In genomic region chr1:151499355-151499754, GRCh38 we compare ENCODE assay signal across 19 cellular contexts. TPM values are rescaled to one million over a fixed set of nuclear protein-coding genes. Genes with fewer than 3 reads are reported as not detected.
DNase-seq lines count a peak whose midpoint lies in the region; ATAC-seq, FAIRE-seq and TF ChIP-seq lines count a peak whose summit lies in the region.
"Had no signal": no experiment of that assay in that cellular context is flagged by ENCODE, and none has a peak within 500 bp of the region (broad histone marks: within the 10 kb centered on the region; RNA-seq: fewer than 3 reads in every experiment).

No MANE protein-coding gene starts in this region.

- H3K9me3 ChIP-seq in Peyer's patch: no peaks in the 10 kb centered on the region
- no peaks in the 10 kb centered on the region for H3K9me3 ChIP-seq in H1 (ENCODE audit: insufficient read depth in 2 of 2, low read depth in 1 of 2, low read length in 1 of 2)
- no peaks in the 10 kb centered on the region for H3K9me3 ChIP-seq in mucosa of rectum (ENCODE audit: control insufficient read depth in 2 of 2, low read length in 2 of 2)
- no peaks in the 10 kb centered on the region for H3K9me3 ChIP-seq in transverse colon
- H3K9me3 ChIP-seq in vagina: no peaks in the 10 kb centered on the region
- H3K9me3 ChIP-seq: BLaER1 had no signal

- H3K36me3 ChIP-seq in Peyer's patch: no peaks in the 10 kb centered on the region
- H3K36me3 ChIP-seq in H1 (ENCODE audit: control insufficient read depth in 2 of 4, insufficient read depth in 4 of 4, low read length in 3 of 4): no peaks in the 10 kb centered on the region
- no peaks in the 10 kb centered on the region for H3K36me3 ChIP-seq in mucosa of rectum (ENCODE audit: control insufficient read depth in 2 of 2, insufficient read depth in 2 of 2, low read length in 2 of 2)
- H3K36me3 ChIP-seq in transverse colon: no peaks in the 10 kb centered on the region
- no peaks in the 10 kb centered on the region for H3K36me3 ChIP-seq in vagina
- H3K36me3 ChIP-seq: BLaER1 had no signal

- POLR2A ChIA-PET in H1 (lab: Charles Lee; ENCODE audit: partially characterized antibody): interaction anchor here (1.8 kb wide), 1 partner anchor 40 kb away, joined by 5 read pairs; the partner anchor contains the start of gene TUFT1

- no peak overlapping the region for H3K56ac ChIP-seq in H1 (replicated peaks; ENCODE audit: insufficient read length, low read depth, low read length)

- TF ChIP-seq POLR2A in Peyer's patch (IDR thresholded peaks at IDR 0.05) (no peak), H1 (IDR thresholded peaks at IDR 0.05; ENCODE audit: control extremely low read depth in 1 of 2, low read depth in 2 of 2, low read length in 2 of 2) (no peak), transverse colon (IDR thresholded peaks at IDR 0.05) (no peak), vagina (IDR thresholded peaks at IDR 0.05) (no peak)

- no peaks in the 10 kb centered on the region for H4K20me1 ChIP-seq in H1 (replicated peaks in 1 of 2; ENCODE audit: control insufficient read depth in 1 of 2, insufficient read depth in 2 of 2, low read length in 2 of 2)
- H4K20me1 ChIP-seq: BLaER1 had no signal

- H3K4ac ChIP-seq in H1 (replicated peaks; ENCODE audit: insufficient read length, low read depth, low read length): no peak overlapping the region

- TF ChIP-seq RAD21 in H1 (IDR thresholded peaks at IDR 0.05 in 1 of 2, conservative IDR thresholded peaks at IDR 0.05 in 1 of 2; ENCODE audit: low read depth in 2 of 2, low read length in 2 of 2): no peak

- DNase-seq in Peyer's patch: peak in 1 of 3 donors; percentile 60
- no peak for DNase-seq in H1 (ENCODE audit: low read depth in 1 of 2, low spot score in 2 of 2)
- peak; percentile 28 for DNase-seq in transverse colon
- DNase-seq in NCI-H1048 (lab: John Stamatoyannopoulos, UW): no peak
- DNase-seq in vagina (ENCODE audit: extremely low spot score in 2 of 2): no peak
- DNase-seq: 8988T; CD4-positive, alpha-beta memory T cell; DMS79 treated with DMSO at 0.1 percent for 48 hours; GF-D8; H7; HFFc6 had no signal

- H3K79me2 ChIP-seq in H1 (ENCODE audit: control insufficient read depth in 1 of 2, insufficient read depth in 2 of 2, low read length in 2 of 2): no peaks in the 10 kb centered on the region

- WGBS in H1 (ENCODE audit: extremely low coverage in 1 of 2, insufficient coverage in 1 of 2, insufficient read length in 1 of 2, insufficient replicate concordance in 2 of 2, low coverage in 1 of 2, low lambda C conversion rate in 2 of 2, missing lambda C conversion rate in 1 of 2), 2 experiments: 91% methylated on average over 4 of the region's 4 CpGs; no CpG with 5 or more reads in 1 of the 2 experiments
- 77 to 90% methylated on average over 3 to 4 of the region's 4 CpGs for WGBS in transverse colon (ENCODE audit: low coverage in 1 of 2), 2 donors

- TF ChIP-seq CTCF in Peyer's patch (IDR thresholded peaks at IDR 0.05) (no peak), H1 (IDR thresholded peaks at IDR 0.05; ENCODE audit: control extremely low read depth in 1 of 3, insufficient read depth in 1 of 3, low read depth in 1 of 3, low read length in 3 of 3) (no peak), transverse colon (IDR thresholded peaks at IDR 0.05) (no peak), vagina (IDR thresholded peaks at IDR 0.05) (no peak)

- no peak overlapping the region for H2AK5ac ChIP-seq in H1 (ENCODE audit: low read depth, low read length)

- H3K79me1 ChIP-seq in H1 (ENCODE audit: low read depth, low read length): no peaks in the 10 kb centered on the region

- no peak overlapping the region for H4K91ac ChIP-seq in H1 (replicated peaks; ENCODE audit: insufficient read length, low read length)

- H3K9ac ChIP-seq in H1 (replicated peaks in 1 of 4; ENCODE audit: extremely low read depth in 1 of 4, low read depth in 3 of 4, low read length in 3 of 4) (no peak overlapping the region), mucosa of rectum (ENCODE audit: low read depth in 1 of 2, low read length in 2 of 2) (no peak overlapping the region)
- H3K9ac ChIP-seq: BLaER1 had no signal

- H3K27ac ChIP-seq in Peyer's patch (peak overlapping the region in 3 of 4 donors; percentile 54 to 90 (median 87)), H1 (ENCODE audit: low read depth, low read length) (no peak overlapping the region), mucosa of rectum (ENCODE audit: low read depth in 2 of 2, low read length in 2 of 2) (peak overlapping the region; percentile 66 to 72), transverse colon (peak overlapping the region; percentile 30 to 68 (median 59)), vagina (no peak overlapping the region)
- H3K27ac ChIP-seq: BLaER1 had no signal

- H2BK12ac ChIP-seq in H1 (ENCODE audit: low read depth, low read length): no peak overlapping the region

- intact Hi-C loops in transverse colon (cut with DNase I; ENCODE audit: low total_unique reads) (no loop called here), vagina (cut with DNase I) (no loop called here)

- H2BK120ac ChIP-seq in H1 (replicated peaks; ENCODE audit: low read depth, low read length): no peak overlapping the region

- H2BK5ac ChIP-seq in H1 (ENCODE audit: low read depth, low read length): no peak overlapping the region

- no peak overlapping the region for H3K14ac ChIP-seq in H1 (ENCODE audit: insufficient read length)

- H3K4me1 ChIP-seq in Peyer's patch (peaks cover 0 to 11% (median 1%) of the 10 kb centered on the region in 4 donors), H1 (replicated peaks in 1 of 4; ENCODE audit: control insufficient read depth in 3 of 4, insufficient read depth in 4 of 4, low read length in 3 of 4) (no peaks in the 10 kb centered on the region), mucosa of rectum (ENCODE audit: control insufficient read depth in 2 of 2, insufficient read depth in 2 of 2, low read length in 2 of 2) (peaks cover 13 to 23% of the 10 kb centered on the region in 2 donors), transverse colon (peaks cover 0 to 32% (median 12%) of the 10 kb centered on the region in 4 donors), vagina (no peaks in the 10 kb centered on the region)
- H3K4me1 ChIP-seq: BLaER1 had no signal

- no peak overlapping the region for H3K18ac ChIP-seq in H1 (ENCODE audit: extremely low read depth, low read length)

- H3K23me2 ChIP-seq in H1 (ENCODE audit: low read depth, low read length): no peaks in the 10 kb centered on the region

- no peak overlapping the region for H4K5ac ChIP-seq in H1 (ENCODE audit: insufficient read length, low read depth, low read length)

- no peak for TF ChIP-seq EP300 in H1 (IDR thresholded peaks at IDR 0.05; ENCODE audit: borderline replicate concordance in 1 of 2, low read depth in 2 of 2, low read length in 2 of 2)
- TF ChIP-seq EP300 in transverse colon (IDR thresholded peaks at IDR 0.05; ENCODE audit: low read depth): no peak

- no peak overlapping the region for H2BK20ac ChIP-seq in H1 (ENCODE audit: low read length)

- H3K23ac ChIP-seq in H1 (ENCODE audit: insufficient read length): peak overlapping the region; percentile 87

- CTCF ChIA-PET in H1 (lab: Charles Lee; ENCODE audit: partially characterized antibody): interaction anchor here (1.1 to 2.2 kb wide), 2 partner anchors 8 to 11 kb away, joined by 3 to 5 read pairs; no protein-coding TSS in a partner anchor

- H2BK15ac ChIP-seq in H1 (ENCODE audit: low read length): no peak overlapping the region

- no peak overlapping the region for H4K8ac ChIP-seq in H1 (ENCODE audit: extremely low read depth, insufficient read depth, low read length)

- in situ Hi-C loops in transverse colon (cut with MboI; ENCODE audit: low pct_ligation_motif_present in 1 of 4, low pct_unique_long_range_greater_than_20kb in 1 of 4, low sequenced_read_pairs in 3 of 4): no loop called here

- no peaks in the 10 kb centered on the region for H3K27me3 ChIP-seq in Peyer's patch
- no peaks in the 10 kb centered on the region for H3K27me3 ChIP-seq in H1 (replicated peaks in 1 of 4; ENCODE audit: control insufficient read depth in 3 of 4, extremely low read depth in 1 of 4, insufficient read depth in 3 of 4, low read length in 3 of 4)
- H3K27me3 ChIP-seq in mucosa of rectum (ENCODE audit: control insufficient read depth in 2 of 2, insufficient read depth in 2 of 2, low read length in 2 of 2): no peaks in the 10 kb centered on the region
- H3K27me3 ChIP-seq in transverse colon: no peaks in the 10 kb centered on the region
- no peaks in the 10 kb centered on the region for H3K27me3 ChIP-seq in vagina
- H3K27me3 ChIP-seq: BLaER1 had no signal

- H3K4me2 ChIP-seq in H1 (ENCODE audit: insufficient read depth in 1 of 2, low read depth in 2 of 2, low read length in 2 of 2): no peak overlapping the region
- H3K4me2 ChIP-seq: BLaER1, GM23338 had no signal

- no peak overlapping the region for H3K4me3 ChIP-seq in Peyer's patch
- no peak overlapping the region for H3K4me3 ChIP-seq in H1 (ENCODE audit: extremely low read depth in 1 of 4, insufficient read depth in 2 of 4, low read depth in 3 of 4, low read length in 4 of 4)
- H3K4me3 ChIP-seq in mucosa of rectum (ENCODE audit: low read length in 2 of 2): peak overlapping the region in 1 of 2 donors; percentile 22
- H3K4me3 ChIP-seq in transverse colon: no peak overlapping the region
- H3K4me3 ChIP-seq in vagina: no peak overlapping the region
- H3K4me3 ChIP-seq: BLaER1, GM23338 had no signal

- no peak for FAIRE-seq in H1 (lab: Jason Lieb, UNC)
- FAIRE-seq: GM19239, HTR-8/SVneo had no signal

- H2AFZ ChIP-seq in H1 (ENCODE audit: low read length): 0 out of 2 replicates have a peak overlapping the region, but pooled peaks have one; percentile 24
- H2AFZ ChIP-seq: GM23338 had no signal

- ATAC-seq in GM18861 (IDR thresholded peaks at IDR 0.05; ENCODE audit: unreplicated experiment): no peak
- ATAC-seq: GM23338, HCT116 had no signal

RNA-seq across cellular contexts. Expression of gene CGN, which starts 11.8 kb away (rescaled TPM):
- total RNA-seq in Peyer's patch (100 to 1,000 TPM in 3 of 4 donors, 10 to 100 TPM in 1; 34.7 to 180 (median 160) TPM), transverse colon (100 to 1,000 TPM; 123 to 351 (median 172) TPM), vagina (13.0 TPM)
- total RNA-seq in H1 (2021; fragmentation: NEBNext Ultra II Directional; extraction: Animal tissue kit (Norgen Biotek cat#: 25700)): 52.7 and 54.6 TPM in 2 replicates
- polyA plus RNA-seq in H1 (2011; rRNA removed): 15.9 and 20.4 TPM in 2 replicates
- 15.1 TPM for polyA plus RNA-seq in H1 (2011; cell fraction: cytosol; rRNA removed)
- polyA plus RNA-seq in H1 (2011; cell fraction: nucleus; rRNA removed): 98.4 TPM
- 47.3 to 55.8 TPM (median 50.2 TPM) in 4 replicates for polyA plus RNA-seq in H1 (2012, experiment 1 of 2)
- polyA plus RNA-seq in H1 (2012, experiment 2 of 2): 15.9 TPM
- polyA plus RNA-seq in H1 (2013, experiment 1 of 2): 59.6 TPM
- polyA plus RNA-seq in H1 (2013, experiment 2 of 2): 59.3 TPM
- polyA minus RNA-seq in H1 (2011; rRNA and poly(A)+ RNA removed): 29.1 and 30.2 TPM in 2 replicates
- 14.6 TPM for polyA minus RNA-seq in H1 (2011; cell fraction: cytosol; rRNA and poly(A)+ RNA removed)
- polyA minus RNA-seq in H1 (2011; cell fraction: nucleus; rRNA and poly(A)+ RNA removed): 28.5 TPM
- polyA plus RNA-seq: CD14-positive monocyte had no signal

RNA-seq across cellular contexts. Expression of gene POGZ, which starts 40.1 kb away (rescaled TPM):
- total RNA-seq in Peyer's patch (10 to 100 TPM; 49.5 to 91.3 (median 52.6) TPM), transverse colon (10 to 100 TPM; 44.1 to 90.9 (median 72.7) TPM), vagina (60.6 TPM)
- 105 and 109 TPM in 2 replicates for total RNA-seq in H1 (2021; fragmentation: NEBNext Ultra II Directional; extraction: Animal tissue kit (Norgen Biotek cat#: 25700))
- polyA plus RNA-seq in H1 (2011; rRNA removed): 66.4 and 69.7 TPM in 2 replicates
- polyA plus RNA-seq in H1 (2011; cell fraction: cytosol; rRNA removed): 46.1 TPM
- 145 TPM for polyA plus RNA-seq in H1 (2011; cell fraction: nucleus; rRNA removed)
- polyA plus RNA-seq in H1 (2012, experiment 1 of 2): 55.6 to 61.6 TPM (median 57.5 TPM) in 4 replicates
- polyA plus RNA-seq in H1 (2012, experiment 2 of 2): 9.3 TPM
- 52.3 TPM for polyA plus RNA-seq in H1 (2013, experiment 1 of 2)
- 40.6 TPM for polyA plus RNA-seq in H1 (2013, experiment 2 of 2)
- 183 and 207 TPM in 2 replicates for polyA minus RNA-seq in H1 (2011; rRNA and poly(A)+ RNA removed)
- 75.4 TPM for polyA minus RNA-seq in H1 (2011; cell fraction: cytosol; rRNA and poly(A)+ RNA removed)
- polyA minus RNA-seq in H1 (2011; cell fraction: nucleus; rRNA and poly(A)+ RNA removed): 133 TPM

RNA-seq across cellular contexts. Expression of gene TUFT1, which starts 40.8 kb away (rescaled TPM):
- 10 to 100 TPM; 12.4 to 23.4 (median 19.3) TPM for total RNA-seq in Peyer's patch
- 10.1 and 10.4 TPM in 2 replicates for total RNA-seq in H1 (2021; fragmentation: NEBNext Ultra II Directional; extraction: Animal tissue kit (Norgen Biotek cat#: 25700))
- 6.6 and 7.3 TPM in 2 replicates for polyA plus RNA-seq in H1 (2011; rRNA removed)
- 9.6 TPM for polyA plus RNA-seq in H1 (2011; cell fraction: cytosol; rRNA removed)
- 6.9 TPM for polyA plus RNA-seq in H1 (2011; cell fraction: nucleus; rRNA removed)
- polyA plus RNA-seq in H1 (2012, experiment 1 of 2): 8.2 to 9.3 TPM (median 8.9 TPM) in 4 replicates
- polyA plus RNA-seq in H1 (2012, experiment 2 of 2): 4.6 TPM
- 7.2 TPM for polyA plus RNA-seq in H1 (2013, experiment 1 of 2)
- polyA plus RNA-seq in H1 (2013, experiment 2 of 2): 7.5 TPM
- polyA minus RNA-seq in H1 (2011; rRNA and poly(A)+ RNA removed): 8.1 and 9.4 TPM in 2 replicates
- polyA minus RNA-seq in H1 (2011; cell fraction: cytosol; rRNA and poly(A)+ RNA removed): 4.2 TPM
- polyA minus RNA-seq in H1 (2011; cell fraction: nucleus; rRNA and poly(A)+ RNA removed): 5.5 TPM
- 10 to 100 TPM; 22.8 to 65.5 (median 30.8) TPM for total RNA-seq in transverse colon
- total RNA-seq in vagina: 16.0 TPM

Comparison
In these comparisons a context has a peak if more than half of its experiments do, and no peak if none do; other contexts are left out.
1. H3K27ac ChIP-seq: peak in Peyer's patch (3 of 4), mucosa of rectum (2 of 2) and transverse colon (4 of 4); none in H1 (single experiment) and vagina (single experiment).